Comparison of ENCODE assay signal across 8 cellular contexts in the genomic region with DNA sequence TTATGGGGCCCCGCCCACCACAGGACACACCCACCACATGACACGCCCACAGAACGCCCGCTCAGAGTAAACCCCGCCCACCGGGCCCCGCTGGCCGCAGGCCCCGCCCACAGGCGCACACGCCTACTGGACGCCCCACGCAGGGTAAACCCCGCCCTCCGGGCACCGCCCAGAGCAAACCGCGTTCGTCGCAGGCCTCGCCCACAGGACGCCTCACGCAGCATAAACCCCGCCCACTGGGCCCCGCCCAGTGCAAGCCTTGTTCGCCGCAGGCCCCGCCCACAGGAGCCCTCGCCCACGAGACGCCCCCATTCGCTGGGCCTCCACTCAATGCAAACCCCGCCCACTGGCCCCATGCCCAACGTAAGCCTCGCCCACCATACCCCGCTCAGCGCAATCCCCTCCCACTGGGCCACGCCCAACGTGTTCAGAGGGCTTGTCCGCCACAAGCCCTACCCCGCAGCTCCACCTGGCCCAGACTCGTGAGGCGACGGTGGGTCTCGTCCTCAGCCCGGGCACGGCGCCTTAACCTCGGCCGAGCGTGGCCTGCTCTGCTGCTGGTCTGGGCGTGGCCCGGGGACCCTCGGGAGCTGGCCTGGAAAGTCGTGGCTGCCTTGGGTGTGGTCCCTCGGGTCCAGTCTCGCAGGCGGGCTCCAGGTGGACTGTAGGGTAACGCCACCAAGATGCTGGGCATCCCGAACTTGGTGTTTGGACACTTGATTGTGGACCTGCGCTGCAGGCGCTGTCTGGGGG. TPM values are rescaled to one million over a fixed set of nuclear protein-coding genes. Genes with fewer than 3 reads are reported as not detected.
DNase-seq lines count a peak whose midpoint lies in the region; ATAC-seq and TF ChIP-seq lines count a peak whose summit lies in the region.

No MANE protein-coding gene starts in this region.

- H3K36me3 Mint-ChIP-seq in activated naive CD8-positive, alpha-beta T cell treated with anti-CD3 and anti-CD28 coated beads, Interleukin-2, amount 50 U/mL, for 24 hours (ENCODE audit: low read depth) = no peaks in the 10 kb centered on the region

- peaks cover 10 to 19% (median 13%) of the 10 kb centered on the region in 9 donors for H3K4me1 ChIP-seq in heart right ventricle
- peaks cover 14 to 25% (median 16%) of the 10 kb centered on the region in 4 donors for H3K4me1 ChIP-seq in upper lobe of left lung

- H3K4me3 Mint-ChIP-seq in activated naive CD8-positive, alpha-beta T cell treated with anti-CD3 and anti-CD28 coated beads, Interleukin-2, amount 50 U/mL, for 24 hours = peak overlapping the region; percentile 48

- no peaks in the 10 kb centered on the region for H3K9me3 Mint-ChIP-seq in activated naive CD8-positive, alpha-beta T cell treated with anti-CD3 and anti-CD28 coated beads, Interleukin-2, amount 50 U/mL, for 24 hours

- no peaks in the 10 kb centered on the region for H3K27me3 Mint-ChIP-seq in activated naive CD8-positive, alpha-beta T cell treated with anti-CD3 and anti-CD28 coated beads, Interleukin-2, amount 50 U/mL, for 24 hours

- H3K27ac ChIP-seq in heart right ventricle = peak overlapping the region in 9 of 10 donors; percentile 4 to 65 (median 49)
- H3K27ac ChIP-seq in upper lobe of left lung = peak overlapping the region; percentile 51 to 76 (median 70)

- H3K27ac Mint-ChIP-seq in activated naive CD8-positive, alpha-beta T cell treated with anti-CD3 and anti-CD28 coated beads, Interleukin-2, amount 50 U/mL, for 24 hours = no peak overlapping the region

- ATAC-seq in HG02678 (IDR thresholded peaks at IDR 0.05; ENCODE audit: unreplicated experiment) = peak; percentile 80
- peak; percentile 77 for ATAC-seq in activated naive CD8-positive, alpha-beta T cell treated with anti-CD3 and anti-CD28 coated beads, Interleukin-2, amount 50 U/mL, for 24 hours
- peak; percentile 87 to 96 (median 93) for ATAC-seq in heart right ventricle
- ATAC-seq in upper lobe of left lung (ENCODE audit: low FRiP score in 2 of 2) = peak; percentile 95 to 96

- 9% methylated on average over 56 to 62 of the region's 62 CpGs for WGBS in heart right ventricle, 2 donors
- WGBS in upper lobe of left lung, 2 donors = 3 to 21% methylated on average over 16 to 17 of the region's 62 CpGs

- H3K4me3 ChIP-seq in GM12875 (ENCODE audit: low read depth, low read length) (peak overlapping the region; percentile 47), heart right ventricle (peak overlapping the region in 9 of 10 donors; percentile 36 to 73 (median 57)), upper lobe of left lung (peak overlapping the region; percentile 59 to 74 (median 60))

- TF ChIP-seq POLR2A in upper lobe of left lung (IDR thresholded peaks at IDR 0.05) = peak in 1 of 4 donors; percentile 23

- peak; percentile 97 for DNase-seq in NCI-H1105 treated with DMSO at 0.1 percent for 48 hours (lab: John Stamatoyannopoulos, UW)
- peak; percentile 29 to 62 for DNase-seq in SW 1271 (lab: John Stamatoyannopoulos, UW)
- DNase-seq in activated naive CD8-positive, alpha-beta T cell treated with anti-CD3 and anti-CD28 coated beads, Interleukin-2, amount 50 U/mL, for 24 hours = peak; percentile 99
- peak; percentile 98 to 100 for DNase-seq in heart right ventricle
- peak; percentile 73 to 99 (median 89) for DNase-seq in posterior cingulate gyrus
- DNase-seq in upper lobe of left lung = peak; percentile 100

- H3K4me1 Mint-ChIP-seq in activated naive CD8-positive, alpha-beta T cell treated with anti-CD3 and anti-CD28 coated beads, Interleukin-2, amount 50 U/mL, for 24 hours = peaks cover 2% of the 10 kb centered on the region

- H3K36me3 ChIP-seq in heart right ventricle = no peaks in the 10 kb centered on the region
- no peaks in the 10 kb centered on the region for H3K36me3 ChIP-seq in upper lobe of left lung

- no peak for TF ChIP-seq EP300 in upper lobe of left lung (IDR thresholded peaks at IDR 0.05)

- intact Hi-C loops in heart right ventricle (cut with DNase I) = no loop called here
- intact Hi-C loops in posterior cingulate gyrus (cut with DNase I) = no loop called here

- H3K27me3 ChIP-seq in heart right ventricle (no peaks in the 10 kb centered on the region), upper lobe of left lung (no peaks in the 10 kb centered on the region)

- H3K9me3 ChIP-seq in heart right ventricle (no peaks in the 10 kb centered on the region), upper lobe of left lung (no peaks in the 10 kb centered on the region)

- no peak for TF ChIP-seq CTCF in GM12875 (IDR thresholded peaks at IDR 0.05; ENCODE audit: borderline replicate concordance, insufficient read depth, low read depth, low read length)
- TF ChIP-seq CTCF in heart right ventricle (IDR thresholded peaks at IDR 0.05) = no peak
- peak in 2 of 6 experiments; percentile 5 to 12 for TF ChIP-seq CTCF in upper lobe of left lung (IDR thresholded peaks at IDR 0.05)

RNA-seq across cellular contexts. Expression of a gene that starts 0.4 kb away (rescaled TPM):
- 1 to 10 TPM in 6 of 10 donors, under 1 TPM in 2, not detected in 2; 0.58 to 3.1 (median 1.9) TPM for total RNA-seq in heart right ventricle
- 10 to 100 TPM in 1 of 2 donors, 1 to 10 TPM in 1; 1.0 to 11.5 TPM for polyA plus RNA-seq in heart right ventricle
- 1 to 10 TPM in 4 of 6 donors, under 1 TPM in 1, not detected in 1; 0.59 to 3.8 (median 2.7) TPM for total RNA-seq in upper lobe of left lung

RNA-seq across cellular contexts. Expression of a gene that starts 4.4 kb away (rescaled TPM):
- total RNA-seq in heart right ventricle (under 1 TPM in 2 of 10 donors, not detected in 8; 0.20 TPM), upper lobe of left lung (under 1 TPM in 3 of 6 donors, not detected in 3; 0.37 to 0.57 (median 0.39) TPM)
- under 1 TPM; 0.09 to 0.88 TPM for polyA plus RNA-seq in heart right ventricle

RNA-seq across cellular contexts. Expression of a gene that starts 28.6 kb away (rescaled TPM):
- 100 to 1,000 TPM; 139 to 228 (median 174) TPM for total RNA-seq in heart right ventricle
- 100 to 1,000 TPM in 1 of 2 donors, 10 to 100 TPM in 1; 64.9 to 109 TPM for polyA plus RNA-seq in heart right ventricle
- total RNA-seq in upper lobe of left lung = 100 to 1,000 TPM; 126 to 386 (median 173) TPM

Comparison
In these comparisons a context has a peak if more than half of its experiments do, and no peak if none do; other contexts are left out.
1. Peak in every context shown above with its lines: DNase-seq, ATAC-seq, H3K4me3 ChIP-seq and H3K27ac ChIP-seq.
2. DNase-seq: peak in every context shown above with its lines; median percentile 100 in upper lobe of left lung; 99 in activated naive CD8-positive, alpha-beta T cell treated with anti-CD3 and anti-CD28 coated beads, Interleukin-2, amount 50 U/mL, for 24 hours; 99 in heart right ventricle; 97 in NCI-H1105 treated with DMSO at 0.1 percent for 48 hours; 89 in posterior cingulate gyrus; 46 in SW 1271.